Comparison of ENCODE assay signal across 14 cellular contexts in the genomic region with DNA sequence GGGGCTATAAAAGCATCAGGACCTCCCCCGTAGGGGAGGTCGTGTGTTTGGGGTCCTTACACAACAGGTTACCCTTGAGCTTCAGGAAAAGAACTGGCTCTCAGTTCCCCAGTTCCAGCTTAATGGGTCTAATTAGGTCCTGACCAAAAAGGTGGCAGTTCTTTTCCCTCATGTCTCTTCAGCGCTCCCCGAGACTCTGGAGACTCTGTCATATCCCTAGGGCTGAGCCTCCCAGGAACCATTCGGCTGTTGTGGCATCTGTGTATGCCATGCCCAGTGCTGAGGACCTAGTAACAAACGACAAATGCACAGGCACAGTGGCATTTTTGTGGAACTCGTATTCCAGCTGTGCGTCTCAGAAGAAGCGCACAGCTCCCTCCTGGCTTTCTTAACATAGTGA. TPM values are rescaled to one million over a fixed set of nuclear protein-coding genes. Genes with fewer than 3 reads are reported as not detected.
A peak's percentile ranks its signal among the peaks of the same experiment; 100 is the strongest.
DNase-seq lines count a peak whose midpoint lies in the region; ATAC-seq and TF ChIP-seq lines count a peak whose summit lies in the region.
"Had no signal": no experiment of that assay in that cellular context is flagged by ENCODE, and none has a peak within 500 bp of the region (broad histone marks: within the 10 kb centered on the region; RNA-seq: fewer than 3 reads in every experiment).

No MANE protein-coding gene starts in this region.

- H3K4me1 ChIP-seq in CD8-positive, alpha-beta T cell (ENCODE audit: insufficient read depth, low read length), result peaks cover 45% of the 10 kb centered on the region
- H3K4me1 ChIP-seq in OCI-LY3 (ENCODE audit: low read length), result peaks cover 60% of the 10 kb centered on the region
- H3K4me1 ChIP-seq in colonic mucosa, result no peaks in the 10 kb centered on the region
- H3K4me1 ChIP-seq in rectal smooth muscle tissue (ENCODE audit: control insufficient read depth, insufficient read depth, low read length), result no peaks in the 10 kb centered on the region
- H3K4me1 ChIP-seq in neuronal stem cell (ENCODE audit: control insufficient read depth in 2 of 2, insufficient read depth in 1 of 2, low read depth in 1 of 2, low read length in 2 of 2), result peaks cover 13% of the 10 kb centered on the region in 2 donors
- H3K4me1 ChIP-seq: pancreas had no signal

- H2AFZ ChIP-seq in OCI-LY3 (ENCODE audit: low read depth, low read length) (no peak overlapping the region), neuronal stem cell (ENCODE audit: low read length) (no peak overlapping the region)

- peaks cover 17% of the 10 kb centered on the region for H3K36me3 Mint-ChIP-seq in CD8-positive, alpha-beta T cell

- POLR2A ChIA-PET in CD8-positive, alpha-beta T cell (lab: Charles Lee), result interaction anchor here (0.9 to 1.0 kb wide), 2 partner anchors 10 to 17 kb away, joined by 3 to 5 read pairs; no protein-coding TSS in a partner anchor

- no peak overlapping the region for H2BK5ac ChIP-seq in neuronal stem cell (ENCODE audit: low read length)

- no peak overlapping the region for H4K8ac ChIP-seq in neuronal stem cell (ENCODE audit: low read depth, low read length)

- peaks cover 74% of the 10 kb centered on the region for H3K79me2 ChIP-seq in OCI-LY3 (ENCODE audit: low read length)

- H3K36me3 ChIP-seq in CD8-positive, alpha-beta T cell (ENCODE audit: insufficient read depth, low read length), result no peaks in the 10 kb centered on the region
- peaks cover 51% of the 10 kb centered on the region for H3K36me3 ChIP-seq in OCI-LY3 (replicated peaks; ENCODE audit: low read depth, low read length)
- no peaks in the 10 kb centered on the region for H3K36me3 ChIP-seq in colonic mucosa
- H3K36me3 ChIP-seq in rectal smooth muscle tissue (ENCODE audit: control insufficient read depth, insufficient read depth, low read length), result no peaks in the 10 kb centered on the region
- H3K36me3 ChIP-seq in neuronal stem cell (replicated peaks in 1 of 2; ENCODE audit: control insufficient read depth in 2 of 2, insufficient read depth in 2 of 2, low read length in 2 of 2), result no peaks in the 10 kb centered on the region
- H3K36me3 ChIP-seq: pancreas had no signal

- H3K4me1 Mint-ChIP-seq in CD8-positive, alpha-beta T cell (ENCODE audit: low read depth), result peaks cover 71% of the 10 kb centered on the region

- H2BK12ac ChIP-seq in neuronal stem cell (ENCODE audit: low read length), result no peak overlapping the region

- CTCF ChIA-PET in CD8-positive, alpha-beta T cell (lab: Charles Lee), result interaction anchor here (2.7 kb wide), 1 partner anchor 11 kb away, joined by 16 read pairs; no protein-coding TSS in a partner anchor

- TF ChIP-seq CTCF in CD8-positive, alpha-beta T cell (IDR thresholded peaks at IDR 0.05), result no peak
- TF ChIP-seq CTCF in OCI-LY3 (IDR thresholded peaks at IDR 0.05; ENCODE audit: low read depth, low read length) (no peak), colonic mucosa (IDR thresholded peaks at IDR 0.05) (no peak)

- no peak overlapping the region for H2BK15ac ChIP-seq in neuronal stem cell (ENCODE audit: low read length)

- H3K4ac ChIP-seq in neuronal stem cell (ENCODE audit: low read length), result no peak overlapping the region

- H3K14ac ChIP-seq in neuronal stem cell (ENCODE audit: low read length), result no peak overlapping the region

- peak overlapping the region; percentile 98 for H3K4me2 ChIP-seq in OCI-LY3 (ENCODE audit: low read length)
- no peak overlapping the region for H3K4me2 ChIP-seq in neuronal stem cell (ENCODE audit: insufficient read depth, low read length, poor library complexity, severe bottlenecking)

- H4K91ac ChIP-seq in neuronal stem cell (ENCODE audit: low read depth, low read length, poor library complexity), result no peak overlapping the region

- H3K4me3 Mint-ChIP-seq in CD8-positive, alpha-beta T cell, result peak overlapping the region; percentile 90

- peaks cover 35% of the 10 kb centered on the region for H4K20me1 ChIP-seq in OCI-LY3 (ENCODE audit: insufficient read depth, low read length)

- no peak overlapping the region for H2AK5ac ChIP-seq in neuronal stem cell (ENCODE audit: low read depth, low read length)

- intact Hi-C loops in CD8-positive, alpha-beta T cell (cut with DNase I, micrococcal nuclease), result no loop called here
- intact Hi-C loops in colonic mucosa (cut with DNase I), result no loop called here

- H3K9ac ChIP-seq in OCI-LY3 (ENCODE audit: low read length) (peak overlapping the region; percentile 93), colonic mucosa (ENCODE audit: low read depth in 2 of 2, low read length in 2 of 2) (peak overlapping the region in 1 of 2 donors; percentile 26), rectal smooth muscle tissue (ENCODE audit: low read length) (no peak overlapping the region), neuronal stem cell (ENCODE audit: low read depth, low read length, poor library complexity) (no peak overlapping the region)

- H3K27me3 ChIP-seq in CD8-positive, alpha-beta T cell (ENCODE audit: insufficient read depth, low read length), result no peaks in the 10 kb centered on the region
- H3K27me3 ChIP-seq in OCI-LY3 (ENCODE audit: low read depth, low read length) (no peaks in the 10 kb centered on the region), colonic mucosa (no peaks in the 10 kb centered on the region), rectal smooth muscle tissue (ENCODE audit: control insufficient read depth, insufficient read depth, low read length) (no peaks in the 10 kb centered on the region), neuronal stem cell (ENCODE audit: control insufficient read depth in 3 of 3, insufficient read depth in 3 of 3, low read depth in 1 of 3, low read length in 3 of 3) (peaks cover 0 to 2% (median 0%) of the 10 kb centered on the region in 3 experiments)
- H3K27me3 ChIP-seq: pancreas had no signal

- H3K27ac ChIP-seq in CD8-positive, alpha-beta T cell (ENCODE audit: low read depth, low read length), result no peak overlapping the region
- H3K27ac ChIP-seq in OCI-LY3 (ENCODE audit: low read length), result peak overlapping the region; percentile 93
- peak overlapping the region; percentile 19 for H3K27ac ChIP-seq in colonic mucosa
- no peak overlapping the region for H3K27ac ChIP-seq in rectal smooth muscle tissue (ENCODE audit: low read depth, low read length)
- no peak overlapping the region for H3K27ac ChIP-seq in neuronal stem cell (replicated peaks; ENCODE audit: low read length)
- H3K27ac ChIP-seq: pancreas had no signal

- ATAC-seq in CD8-positive, alpha-beta T cell, result no peak
- ATAC-seq in HG03521 (IDR thresholded peaks at IDR 0.05; ENCODE audit: unreplicated experiment), result no peak
- ATAC-seq: Panc1, pancreas had no signal

- WGBS in neuronal stem cell (ENCODE audit: extremely low coverage in 2 of 2, insufficient read length in 2 of 2, insufficient replicate concordance in 1 of 2), 2 donors, result no CpG with 5 or more reads among the region's 9 CpGs

- peak overlapping the region; percentile 2 for H3K4me3 ChIP-seq in CD8-positive, alpha-beta T cell (ENCODE audit: low read depth, low read length)
- H3K4me3 ChIP-seq in OCI-LY3 (ENCODE audit: low read length), result peak overlapping the region; percentile 97
- H3K4me3 ChIP-seq in colonic mucosa, result peak overlapping the region; percentile 6
- peak overlapping the region; percentile 29 for H3K4me3 ChIP-seq in rectal smooth muscle tissue (ENCODE audit: low read length)
- no peak overlapping the region for H3K4me3 ChIP-seq in neuronal stem cell (ENCODE audit: low read length in 2 of 2)
- H3K4me3 ChIP-seq: pancreas had no signal

- no peaks in the 10 kb centered on the region for H3K9me3 ChIP-seq in CD8-positive, alpha-beta T cell (ENCODE audit: low read length)
- H3K9me3 ChIP-seq in OCI-LY3 (ENCODE audit: insufficient read depth, low read length), result no peaks in the 10 kb centered on the region
- no peaks in the 10 kb centered on the region for H3K9me3 ChIP-seq in colonic mucosa
- H3K9me3 ChIP-seq in neuronal stem cell (replicated peaks in 1 of 2; ENCODE audit: control insufficient read depth in 2 of 2, insufficient read depth in 1 of 2, low read depth in 1 of 2, low read length in 2 of 2), result no peaks in the 10 kb centered on the region
- H3K9me3 ChIP-seq: pancreas had no signal

- H3K23ac ChIP-seq in neuronal stem cell (ENCODE audit: low read depth, low read length, poor library complexity), result no peak overlapping the region

- no peaks in the 10 kb centered on the region for H3K9me3 Mint-ChIP-seq in CD8-positive, alpha-beta T cell

- no peaks in the 10 kb centered on the region for H3K79me1 ChIP-seq in neuronal stem cell (ENCODE audit: low read depth, low read length)

- H3K27ac Mint-ChIP-seq in CD8-positive, alpha-beta T cell, result peak overlapping the region; percentile 92

- no peak overlapping the region for H3K18ac ChIP-seq in neuronal stem cell (ENCODE audit: low read length)

- peaks cover 9% of the 10 kb centered on the region for H3K27me3 Mint-ChIP-seq in CD8-positive, alpha-beta T cell (ENCODE audit: low read depth)

- no peak for DNase-seq in CD8-positive, alpha-beta T cell
- DNase-seq in colonic mucosa, result no peak
- DNase-seq in HK-2 (ENCODE audit: unreplicated experiment), result no peak
- DNase-seq in NCI-H526 (lab: John Stamatoyannopoulos, UW), result no peak
- no peak for DNase-seq in neuronal stem cell (ENCODE audit: low spot score)
- DNase-seq: activated CD4-positive, alpha-beta T cell treated with anti-CD3 and anti-CD28 coated beads for 1 hour; DND-41; NCI-H1417; NCI-H226; pancreas had no signal

- H2BK120ac ChIP-seq in neuronal stem cell (ENCODE audit: low read depth, low read length), result no peak overlapping the region

RNA-seq across cellular contexts. Expression of a gene that starts 14.6 kb away (rescaled TPM):
- total RNA-seq in CD8-positive, alpha-beta T cell, result 10 to 100 TPM; 35.5 to 38.4 TPM
- total RNA-seq in colonic mucosa, result 10 to 100 TPM in 1 of 2 donors, 1 to 10 TPM in 1; 7.2 to 17.6 TPM
- 2.1 TPM for polyA plus RNA-seq in neuronal stem cell (2013, experiment 1 of 2)
- 2.3 TPM for polyA plus RNA-seq in neuronal stem cell (2013, experiment 2 of 2)

Comparison
In these comparisons a context has a peak if more than half of its experiments do, and no peak if none do; other contexts are left out.
1. H3K27ac ChIP-seq: peak in OCI-LY3 (single experiment) and colonic mucosa (single experiment); none in CD8-positive, alpha-beta T cell (single experiment), rectal smooth muscle tissue (single experiment) and neuronal stem cell (single experiment).
2. H3K4me3 ChIP-seq: peak in CD8-positive, alpha-beta T cell (single experiment), OCI-LY3 (single experiment), colonic mucosa (single experiment) and rectal smooth muscle tissue (single experiment); none in neuronal stem cell (0 of 2).